In the genomic region with DNA sequence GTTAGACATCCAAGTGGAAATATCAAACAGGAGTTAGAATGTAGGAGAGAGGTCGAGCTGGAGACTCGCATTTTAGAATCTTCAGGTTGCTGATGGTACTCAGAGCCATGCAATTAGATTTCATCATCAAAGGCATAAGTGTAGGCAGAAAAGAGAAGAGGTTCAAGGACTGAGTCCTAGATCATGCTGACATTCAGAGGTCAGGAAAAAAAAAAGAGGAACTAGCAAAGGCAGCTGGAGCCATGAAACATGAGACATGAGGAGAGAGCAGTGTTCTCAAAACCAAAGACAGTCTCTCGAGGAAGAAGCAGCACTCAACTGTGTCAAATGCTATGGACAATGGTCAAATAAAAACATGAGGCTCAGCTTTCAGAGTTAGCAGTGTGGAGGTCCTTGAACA, we compare ENCODE assay signal across 10 cellular contexts. TPM values are rescaled to one million over a fixed set of nuclear protein-coding genes. Genes with fewer than 3 reads are reported as not detected.
A peak's percentile ranks its signal among the peaks of the same experiment; 100 is the strongest.
DNase-seq lines count a peak whose midpoint lies in the region; ATAC-seq and TF ChIP-seq lines count a peak whose summit lies in the region.
"Had no signal": no experiment of that assay in that cellular context is flagged by ENCODE, and none has a peak within 500 bp of the region (broad histone marks: within the 10 kb centered on the region; RNA-seq: fewer than 3 reads in every experiment).

No MANE protein-coding gene starts in this region.

- no peak overlapping the region for H3K27ac Mint-ChIP-seq in stimulated activated naive B cell treated with anti-CD40 and anti-IgM and Interleukin-4, amounts not matched to agents 10 μg/mL and 1 μg/mL and 100 μg/mL, for 72 hours
- H3K27ac Mint-ChIP-seq in progenitor cell of endocrine pancreas, result no peak overlapping the region

- H3K36me3 Mint-ChIP-seq in stimulated activated naive B cell treated with anti-CD40 and anti-IgM and Interleukin-4, amounts not matched to agents 10 μg/mL and 1 μg/mL and 100 μg/mL, for 72 hours, result no peaks in the 10 kb centered on the region
- H3K36me3 Mint-ChIP-seq in progenitor cell of endocrine pancreas (ENCODE audit: insufficient read depth), result no peaks in the 10 kb centered on the region

- peaks cover 10 to 12% of the 10 kb centered on the region in 2 donors for H3K4me1 Mint-ChIP-seq in stimulated activated naive B cell treated with anti-CD40 and anti-IgM and Interleukin-4, amounts not matched to agents 10 μg/mL and 1 μg/mL and 100 μg/mL, for 72 hours
- no peaks in the 10 kb centered on the region for H3K4me1 Mint-ChIP-seq in progenitor cell of endocrine pancreas (ENCODE audit: low read depth)

- no peaks in the 10 kb centered on the region for H3K9me3 Mint-ChIP-seq in stimulated activated naive B cell treated with anti-CD40 and anti-IgM and Interleukin-4, amounts not matched to agents 10 μg/mL and 1 μg/mL and 100 μg/mL, for 72 hours
- no peaks in the 10 kb centered on the region for H3K9me3 Mint-ChIP-seq in progenitor cell of endocrine pancreas (ENCODE audit: low read depth)
- H3K9me3 Mint-ChIP-seq: central memory CD8-positive, alpha-beta T cell had no signal

- H3K4me3 Mint-ChIP-seq in stimulated activated naive B cell treated with anti-CD40 and anti-IgM and Interleukin-4, amounts not matched to agents 10 μg/mL and 1 μg/mL and 100 μg/mL, for 72 hours, result no peak overlapping the region
- H3K4me3 Mint-ChIP-seq in progenitor cell of endocrine pancreas (ENCODE audit: low read depth), result no peak overlapping the region
- H3K4me3 Mint-ChIP-seq: central memory CD8-positive, alpha-beta T cell had no signal

- no peak for TF ChIP-seq CTCF in progenitor cell of endocrine pancreas (IDR thresholded peaks at IDR 0.05; ENCODE audit: unreplicated experiment)

- no peak for DNase-seq in Right ventricle myocardium inferior (ENCODE audit: missing footprints)
- no peak for DNase-seq in cardiac septum (ENCODE audit: low spot score)
- DNase-seq in OCI-M1 (lab: John Stamatoyannopoulos, UW), result peak; percentile 92
- peak; percentile 3 for DNase-seq in stimulated activated naive B cell treated with anti-CD40 and anti-IgM and Interleukin-4, amounts not matched to agents 10 μg/mL and 1 μg/mL and 100 μg/mL, for 72 hours
- DNase-seq in NCI-H1694 treated with DMSO at 0.1 percent for 48 hours (lab: John Stamatoyannopoulos, UW), result no peak
- DNase-seq in progenitor cell of endocrine pancreas (ENCODE audit: low spot score, unreplicated experiment), result no peak
- DNase-seq in activated CD4-positive, alpha-beta T cell treated with anti-CD3 and anti-CD28 coated beads, Interleukin-2, amount 50 U/mL, for 4 hours, result no peak
- DNase-seq: NCI-H1930 had no signal

- peaks cover 4 to 6% of the 10 kb centered on the region in 2 donors for H3K27me3 Mint-ChIP-seq in stimulated activated naive B cell treated with anti-CD40 and anti-IgM and Interleukin-4, amounts not matched to agents 10 μg/mL and 1 μg/mL and 100 μg/mL, for 72 hours
- peaks cover 28% of the 10 kb centered on the region for H3K27me3 Mint-ChIP-seq in progenitor cell of endocrine pancreas

- intact Hi-C loops in Right ventricle myocardium inferior (cut with DNase I), result loop anchor here (5.0 kb wide), 1 partner anchor 138 kb away; no protein-coding TSS in a partner anchor
- intact Hi-C loops in cardiac septum (cut with DNase I), result no loop called here

- ATAC-seq in Right ventricle myocardium inferior (peak; percentile 51), HG03060 (IDR thresholded peaks at IDR 0.05; ENCODE audit: low read depth, unreplicated experiment) (peak; percentile 39)
- ATAC-seq in stimulated activated naive B cell treated with anti-CD40 and anti-IgM and Interleukin-4, amounts not matched to agents 10 μg/mL and 1 μg/mL and 100 μg/mL, for 72 hours (replicated peaks), result peak; percentile 90 to 94

RNA-seq across cellular contexts. Expression of gene TPP2, which starts 12.4 kb away (rescaled TPM):
- total RNA-seq in Right ventricle myocardium inferior (29.9 TPM), cardiac septum (31.0 TPM), progenitor cell of endocrine pancreas (52.9 and 57.6 TPM in 2 replicates)

Comparison
In these comparisons a context has a peak if more than half of its experiments do, and no peak if none do; other contexts are left out.
1. ATAC-seq: peak in every context shown above with its lines; median percentile 92 in stimulated activated naive B cell treated with anti-CD40 and anti-IgM and Interleukin-4, amounts not matched to agents 10 μg/mL and 1 μg/mL and 100 μg/mL, for 72 hours; 51 in Right ventricle myocardium inferior; 39 in HG03060.
2. DNase-seq: peak in OCI-M1 (single experiment) and stimulated activated naive B cell treated with anti-CD40 and anti-IgM and Interleukin-4, amounts not matched to agents 10 μg/mL and 1 μg/mL and 100 μg/mL, for 72 hours (single experiment); none in Right ventricle myocardium inferior (single experiment), cardiac septum (single experiment), NCI-H1694 treated with DMSO at 0.1 percent for 48 hours (single experiment), progenitor cell of endocrine pancreas (single experiment) and activated CD4-positive, alpha-beta T cell treated with anti-CD3 and anti-CD28 coated beads, Interleukin-2, amount 50 U/mL, for 4 hours (0 of 2).